32 cellular contexts compared by ENCODE assay signal in the genomic region with DNA sequence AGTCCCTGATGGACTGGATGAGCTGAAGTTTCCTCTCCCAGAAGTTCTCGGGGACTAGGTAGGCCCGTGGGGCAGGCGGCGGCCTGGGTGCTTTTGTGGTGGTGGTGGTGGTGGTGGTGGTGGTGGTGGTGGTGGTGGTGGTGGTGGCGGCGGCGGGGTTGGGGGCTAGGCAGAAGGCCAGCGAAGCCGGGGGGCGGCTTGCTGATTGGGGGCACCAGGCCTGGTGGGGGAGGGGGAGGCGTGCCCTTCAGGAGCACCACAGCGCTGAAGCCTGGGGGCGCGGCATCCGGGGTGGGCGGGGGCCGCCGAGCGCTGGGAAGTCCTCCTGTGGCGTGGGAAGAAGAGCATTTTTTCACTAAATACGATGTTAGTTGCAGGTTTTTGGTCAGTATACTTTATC. TPM values are rescaled to one million over a fixed set of nuclear protein-coding genes. Genes with fewer than 3 reads are reported as not detected.
"Had no signal": no experiment of that assay in that cellular context is flagged by ENCODE, and none has a peak within 500 bp of the region (broad histone marks: within the 10 kb centered on the region; RNA-seq: fewer than 3 reads in every experiment).

No MANE protein-coding gene starts in this region.

- ATAC-seq: activated T-cell treated with anti-CD3 and anti-CD28 coated beads, Interleukin-2, amount 50 U/mL, for 72 hours; left ventricle myocardium superior; pancreas had no signal

- DNase-seq: activated CD4-positive, alpha-beta T cell treated with anti-CD3 and anti-CD28 coated beads for 4 hours; activated CD4-positive, alpha-beta T cell treated with anti-CD3 and anti-CD28 coated beads, Interleukin-2, amount 50 U/mL, for 4 hours; activated CD4-positive, CD25-positive, alpha-beta regulatory T cell; activated naive CD4-positive, alpha-beta T cell; activated T-cell treated with anti-CD3 and anti-CD28 coated beads for 4 hours; activated T-cell treated with anti-CD3 and anti-CD28 coated beads, Interleukin-2, amount 50 U/mL, for 72 hours; anterior cingulate cortex; dorsolateral prefrontal cortex; effector memory CD4-positive, alpha-beta T cell; erythroblast; foreskin fibroblast; head of caudate nucleus; hypothalamus; left ventricle myocardium superior; nephron progenitor cell; pancreas; retina; stimulated activated CD4-positive, alpha-beta T cell treated with anti-CD3 and anti-CD28 coated beads, Interleukin-2, amount 100 ng/mL, for 48 hours; stimulated activated naive CD4-positive, alpha-beta T cell treated with Interleukin-2 at 50 U/mL for 16 hours had no signal

- H3K9me3 ChIP-seq: neutrophil, pancreas, prostate gland, tibial nerve had no signal

- H3K27me3 ChIP-seq: pancreas, tibial nerve had no signal

- H3K36me3 ChIP-seq: neutrophil, pancreas, prostate gland, tibial nerve had no signal

- H3K4me1 ChIP-seq: pancreas, prostate gland had no signal

- H3K27ac ChIP-seq: coronary artery, dorsolateral prefrontal cortex, neutrophil, pancreas, prostate gland, tibial nerve had no signal

- H3K4me3 ChIP-seq: coronary artery, pancreas, prostate gland had no signal

RNA-seq across cellular contexts. Expression of a gene that starts 26.9 kb away (rescaled TPM):
- total RNA-seq: activated T-cell treated with anti-CD3 and anti-CD28 coated beads, Interleukin-2, amount 50 U/mL, for 72 hours; cardiac septum; cerebellum; left ventricle myocardium superior; lung microvascular endothelial cell; mucosa of gallbladder; pancreas; skeletal muscle tissue; T-helper 1 cell treated with Interleukin-12 subunit alpha and Interleukin-12 subunit beta and Interleukin-4 antibody, amounts not matched to agents 30 ng/mL and 1 ng/mL, for 36 hours; temporal lobe; tibial nerve; ureter had no signal
- polyA plus RNA-seq: adipose tissue, pancreas had no signal
